Comparison of ENCODE assay signal across 1 cellular context in the genomic region with DNA sequence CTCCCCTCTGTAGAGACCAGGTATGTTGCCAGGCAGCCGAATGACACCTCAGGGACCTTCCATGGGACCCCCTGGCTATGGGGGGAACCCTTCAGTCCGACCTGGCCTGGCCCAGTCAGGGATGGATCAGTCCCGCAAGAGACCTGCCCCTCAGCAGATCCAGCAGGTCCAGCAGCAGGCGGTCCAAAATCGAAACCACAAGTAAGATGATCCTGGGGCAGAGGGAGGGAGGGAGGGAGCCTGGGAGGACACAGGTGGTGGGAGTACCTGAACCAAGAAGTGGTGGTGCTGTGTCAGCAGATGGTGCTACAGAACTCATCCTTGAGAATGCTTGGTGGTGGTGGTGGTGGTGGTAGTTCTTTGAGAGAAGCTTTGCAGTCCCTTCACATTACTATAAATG.
TF ChIP-seq lines count a peak whose summit lies in the region.

No MANE protein-coding gene starts in this region.

TF ChIP-seq in H1, 55 proteins besides CTCF, POLR2A, EP300 and RAD21:
- TF ChIP-seq SIRT6 (IDR thresholded peaks at IDR 0.05; ENCODE audit: low read length): no peak
- no peak for TF ChIP-seq HDAC6 (IDR thresholded peaks at IDR 0.05; ENCODE audit: low read depth, low read length)
